Comparison of ENCODE assay signal across 7 cellular contexts in the genomic region with DNA sequence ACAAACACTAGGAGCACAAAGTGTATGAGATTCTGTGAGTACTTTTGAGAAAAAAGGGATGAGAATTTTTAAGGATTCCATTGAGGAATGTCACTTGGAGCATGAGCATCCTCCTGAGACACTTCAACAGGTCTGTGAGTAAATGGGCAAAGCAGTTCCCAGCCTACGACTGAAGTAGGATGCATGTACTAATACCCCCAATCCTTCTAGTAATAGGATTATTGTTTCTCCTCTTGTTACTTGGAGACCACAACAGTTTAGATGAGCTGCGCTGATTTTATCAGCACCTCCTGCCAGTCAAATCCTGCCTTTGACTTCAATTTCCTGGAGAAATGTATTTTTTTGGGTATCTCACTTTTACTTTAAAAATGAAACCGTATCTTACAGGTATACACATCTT. TPM values are rescaled to one million over a fixed set of nuclear protein-coding genes. Genes with fewer than 3 reads are reported as not detected.
DNase-seq lines count a peak whose midpoint lies in the region; ATAC-seq and TF ChIP-seq lines count a peak whose summit lies in the region.

No MANE protein-coding gene starts in this region.

- H3K4me1 Mint-ChIP-seq in HFFc6 (ENCODE audit: low read depth) (peaks cover 17% of the 10 kb centered on the region), T-helper 17 cell (peaks cover 20% of the 10 kb centered on the region)
- peaks cover 10 to 22% of the 10 kb centered on the region in 2 donors for H3K4me1 Mint-ChIP-seq in stimulated activated naive B cell treated with anti-CD40 and anti-IgM and Interleukin-4, amounts not matched to agents 10 μg/mL and 1 μg/mL and 100 μg/mL, for 72 hours

- H3K27me3 Mint-ChIP-seq in HFFc6 (ENCODE audit: insufficient read depth) (no peaks in the 10 kb centered on the region; the same call in 1 of the 2 replicates), T-helper 17 cell (no peaks in the 10 kb centered on the region)
- H3K27me3 Mint-ChIP-seq in stimulated activated naive B cell treated with anti-CD40 and anti-IgM and Interleukin-4, amounts not matched to agents 10 μg/mL and 1 μg/mL and 100 μg/mL, for 72 hours, result no peaks in the 10 kb centered on the region

- TF ChIP-seq CTCF in HFFc6 (IDR thresholded peaks at IDR 0.05), result no peak

- peak; percentile 31 for DNase-seq in HFFc6
- no peak for DNase-seq in T-helper 17 cell
- DNase-seq in hepatic stellate cell (ENCODE audit: low spot score), result peak; percentile 37
- no peak for DNase-seq in stimulated activated naive B cell treated with anti-CD40 and anti-IgM and Interleukin-4, amounts not matched to agents 10 μg/mL and 1 μg/mL and 100 μg/mL, for 72 hours
- DNase-seq in NCI-H510A treated with DMSO at 0.1 percent for 48 hours (lab: John Stamatoyannopoulos, UW), result no peak
- DNase-seq in NCI-H2227 treated with DMSO at 0.1 percent for 48 hours (lab: John Stamatoyannopoulos, UW), result no peak
- no peak for DNase-seq in NK-92 treated with Interleukin-12 subunit alpha and Interleukin-12 subunit beta, amount 100 ng/mL, for 24 hours (lab: John Stamatoyannopoulos, UW)

- peaks cover 6% of the 10 kb centered on the region; the same call in 1 of the 2 replicates for H3K36me3 Mint-ChIP-seq in HFFc6 (ENCODE audit: low read depth)
- peaks cover 2% of the 10 kb centered on the region for H3K36me3 Mint-ChIP-seq in T-helper 17 cell (ENCODE audit: low read depth)
- peaks cover 4 to 8% of the 10 kb centered on the region in 2 donors for H3K36me3 Mint-ChIP-seq in stimulated activated naive B cell treated with anti-CD40 and anti-IgM and Interleukin-4, amounts not matched to agents 10 μg/mL and 1 μg/mL and 100 μg/mL, for 72 hours

- H3K4me3 Mint-ChIP-seq in HFFc6 (peak overlapping the region; percentile 99), T-helper 17 cell (peak overlapping the region; percentile 95)
- peak overlapping the region; percentile 95 to 98 for H3K4me3 Mint-ChIP-seq in stimulated activated naive B cell treated with anti-CD40 and anti-IgM and Interleukin-4, amounts not matched to agents 10 μg/mL and 1 μg/mL and 100 μg/mL, for 72 hours

- H3K27ac Mint-ChIP-seq in HFFc6 (peak overlapping the region; percentile 92), T-helper 17 cell (peak overlapping the region; percentile 90)
- H3K27ac Mint-ChIP-seq in stimulated activated naive B cell treated with anti-CD40 and anti-IgM and Interleukin-4, amounts not matched to agents 10 μg/mL and 1 μg/mL and 100 μg/mL, for 72 hours, result peak overlapping the region; percentile 93

- H3K9me3 Mint-ChIP-seq in HFFc6, result no peaks in the 10 kb centered on the region
- peaks cover 3 to 4% of the 10 kb centered on the region in 2 donors for H3K9me3 Mint-ChIP-seq in stimulated activated naive B cell treated with anti-CD40 and anti-IgM and Interleukin-4, amounts not matched to agents 10 μg/mL and 1 μg/mL and 100 μg/mL, for 72 hours

- ATAC-seq in T-helper 17 cell, result no peak
- no peak for ATAC-seq in stimulated activated naive B cell treated with anti-CD40 and anti-IgM and Interleukin-4, amounts not matched to agents 10 μg/mL and 1 μg/mL and 100 μg/mL, for 72 hours (replicated peaks)

- no peaks in the 10 kb centered on the region for H3K9me3 ChIP-seq in T-helper 17 cell (ENCODE audit: control insufficient read depth, low read length, poor library complexity, severe bottlenecking)

RNA-seq across cellular contexts. Expression of a gene that starts 0.8 kb away (rescaled TPM):
- total RNA-seq in HFFc6 (2021; fragmentation: NEBNext Ultra II Directional; extraction: Animal tissue kit (Norgen Biotek cat#: 25700)), result 10 to 100 TPM; 10.6 to 13.0 (median 12.1) TPM
- total RNA-seq in T-helper 17 cell, result 10 to 100 TPM; 23.4 to 25.3 TPM

RNA-seq across cellular contexts. Expression of a gene that starts 21.0 kb away (rescaled TPM):
- 10 to 100 TPM; 11.4 to 16.6 (median 14.9) TPM for total RNA-seq in HFFc6 (2021; fragmentation: NEBNext Ultra II Directional; extraction: Animal tissue kit (Norgen Biotek cat#: 25700))
- 10 to 100 TPM; 16.0 to 16.8 TPM for total RNA-seq in T-helper 17 cell

Comparison
In these comparisons a context has a peak if more than half of its experiments do, and no peak if none do; other contexts are left out.
1. DNase-seq: peak in HFFc6 (single experiment) and hepatic stellate cell (single experiment); none in T-helper 17 cell (0 of 3), stimulated activated naive B cell treated with anti-CD40 and anti-IgM and Interleukin-4, amounts not matched to agents 10 μg/mL and 1 μg/mL and 100 μg/mL, for 72 hours (single experiment), NCI-H510A treated with DMSO at 0.1 percent for 48 hours (single experiment), NCI-H2227 treated with DMSO at 0.1 percent for 48 hours (single experiment) and NK-92 treated with Interleukin-12 subunit alpha and Interleukin-12 subunit beta, amount 100 ng/mL, for 24 hours (single experiment).
2. Peak in every context shown above with its lines, with median percentiles within 50 percentile points of each other: H3K27ac Mint-ChIP-seq and H3K4me3 Mint-ChIP-seq.